1 cellular context compared by ENCODE assay signal in genomic region chr4:52711271-52711670, GRCh38.
TF ChIP-seq lines count a peak whose summit lies in the region.

No MANE protein-coding gene starts in this region.

TF ChIP-seq in H1, 55 proteins besides CTCF, POLR2A, EP300 and RAD21:
- no peak for TF ChIP-seq POU5F1 (IDR thresholded peaks at IDR 0.05; ENCODE audit: low read depth, low read length)
- no peak for TF ChIP-seq RBBP5 (IDR thresholded peaks at IDR 0.05; ENCODE audit: borderline replicate concordance, low read depth, low read length)
- no peak for TF ChIP-seq SIRT6 (IDR thresholded peaks at IDR 0.05; ENCODE audit: low read length)
- TF ChIP-seq CTBP2 (IDR thresholded peaks at IDR 0.05; ENCODE audit: borderline replicate concordance, insufficient read depth, insufficient read length, low read length) = no peak
- TF ChIP-seq SIX5 (IDR thresholded peaks at IDR 0.05; ENCODE audit: low read depth, low read length) = no peak
